In the genomic region with DNA sequence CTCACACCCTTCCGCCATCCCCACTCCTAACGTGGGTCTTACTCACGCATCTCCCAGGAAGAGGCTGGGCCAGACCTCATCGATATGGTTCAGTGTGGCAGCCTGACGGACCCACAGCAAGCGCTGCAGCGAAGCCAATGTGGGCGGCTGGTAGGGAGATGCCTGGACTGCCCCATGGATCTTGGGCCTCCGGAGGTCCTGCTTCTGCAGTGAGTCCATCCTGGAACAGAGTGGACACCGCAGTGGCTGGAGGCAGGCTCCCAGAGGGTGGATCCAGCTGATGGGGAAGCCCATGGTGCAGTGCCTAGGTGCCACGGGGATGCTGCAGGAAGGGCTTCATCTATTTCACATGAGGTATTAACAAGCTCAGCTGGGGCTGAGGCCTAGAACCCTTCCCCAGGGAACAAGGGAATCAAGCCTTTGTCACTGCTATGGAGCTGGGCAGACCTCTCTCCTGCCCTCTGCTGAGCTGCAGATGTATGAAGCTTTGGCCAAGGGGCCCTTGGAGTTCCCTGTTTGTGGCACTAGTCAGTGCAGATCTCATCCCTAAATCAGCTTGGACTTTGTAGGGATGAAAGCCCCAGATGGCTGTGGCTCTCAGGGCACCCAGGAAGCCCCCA, we compare ENCODE assay signal across 11 cellular contexts. TPM values are rescaled to one million over a fixed set of nuclear protein-coding genes. Genes with fewer than 3 reads are reported as not detected.
DNase-seq lines count a peak whose midpoint lies in the region; ATAC-seq and TF ChIP-seq lines count a peak whose summit lies in the region.
"Had no signal": no experiment of that assay in that cellular context is flagged by ENCODE, and none has a peak within 500 bp of the region (broad histone marks: within the 10 kb centered on the region; RNA-seq: fewer than 3 reads in every experiment).

No MANE protein-coding gene starts in this region.

- H3K4me1 ChIP-seq in H9 (ENCODE audit: insufficient read depth, low read length) = peaks cover 4% of the 10 kb centered on the region; the same call in 1 of the 2 replicates

- no peaks in the 10 kb centered on the region; a peak in 1 of 5 replicates for H3K9me3 Mint-ChIP-seq in H9

- no peak overlapping the region for H3K4me2 ChIP-seq in H9 (ENCODE audit: insufficient read depth, insufficient read length, low read length)

- no CpG with 5 or more reads among the region's 11 CpGs for WGBS in H9 (ENCODE audit: extremely low coverage, insufficient read length, low lambda C conversion rate)

- H2AK5ac ChIP-seq in H9 (ENCODE audit: insufficient read length, low read length) = no peak overlapping the region

- H2BK12ac ChIP-seq in H9 (ENCODE audit: insufficient read length, low read depth, low read length) = no peak overlapping the region

- no peak overlapping the region for H4K8ac ChIP-seq in H9 (replicated peaks; ENCODE audit: insufficient read length, low read depth, low read length)

- H3K79me2 ChIP-seq in H9 (ENCODE audit: insufficient read depth, low read length) = no peaks in the 10 kb centered on the region

- H4K5ac ChIP-seq in H9 (ENCODE audit: insufficient read length, low read depth, low read length) = no peak overlapping the region

- no peak overlapping the region for H3T11ph ChIP-seq in H9 (ENCODE audit: low read length)

- H4K91ac ChIP-seq in H9 (ENCODE audit: insufficient read length, low read depth, low read length) = no peak overlapping the region

- no peaks in the 10 kb centered on the region for H3K9me3 ChIP-seq in H9 (ENCODE audit: control insufficient read depth, low read depth, low read length)
- H3K9me3 ChIP-seq: ovary had no signal

- H3K27ac ChIP-seq in H9 (ENCODE audit: insufficient read length, low read depth, low read length) = no peak overlapping the region
- H3K27ac ChIP-seq: ovary had no signal

- DNase-seq in COLO668 (lab: John Stamatoyannopoulos, UW; ENCODE audit: unreplicated experiment) (peak; percentile 12), H9 (peak; percentile 55), UCSD-AML1 (lab: John Stamatoyannopoulos, UW; ENCODE audit: unreplicated experiment) (peak; percentile 18), iPS-NIHi7 (ENCODE audit: extremely low spot score) (peak; percentile 62), ecto neural progenitor cell (ENCODE audit: low spot score) (no peak), COLO829 (ENCODE audit: low spot score) (no peak)
- no peak for DNase-seq in activated CD8-positive, alpha-beta memory T cell treated with anti-CD3 and anti-CD28 coated beads, Interleukin-2, amount 50 U/mL, for 48 hours
- DNase-seq: activated effector memory CD4-positive, alpha-beta T cell treated with Interleukin-2 at 50 U/mL for 16 hours; KG1; ovary had no signal

- H3K27me3 ChIP-seq in H9 (ENCODE audit: insufficient read depth, low read length) = no peaks in the 10 kb centered on the region
- H3K27me3 ChIP-seq: ovary had no signal

- no peaks in the 10 kb centered on the region for H3K36me3 Mint-ChIP-seq in H9 (ENCODE audit: insufficient read depth in 1 of 3, low read depth in 3 of 3)

- TF ChIP-seq CTCF in H9 (conservative IDR thresholded peaks at IDR 0.05) = peak; percentile 60

- H3K4me3 Mint-ChIP-seq in H9 = no peak overlapping the region

- no peaks in the 10 kb centered on the region for H3K27me3 Mint-ChIP-seq in H9 (ENCODE audit: low read depth)

- H3K56ac ChIP-seq in H9 (ENCODE audit: insufficient read length, low read depth, low read length) = no peak overlapping the region

- H3K18ac ChIP-seq in H9 (ENCODE audit: insufficient read length, low read depth, low read length) = no peak overlapping the region

- H3K79me1 ChIP-seq in H9 (ENCODE audit: insufficient read depth, low read depth, low read length, poor library complexity, severe bottlenecking) = no peaks in the 10 kb centered on the region

- no peak overlapping the region for H2BK15ac ChIP-seq in H9 (ENCODE audit: low read depth, low read length)

- H3K4ac ChIP-seq in H9 (ENCODE audit: low read depth, low read length) = no peak overlapping the region

- no peak overlapping the region for H3K9ac ChIP-seq in H9 (ENCODE audit: extremely low read depth, insufficient read length, low read length)

- no peak overlapping the region for H2BK120ac ChIP-seq in H9 (ENCODE audit: low read depth, low read length, poor library complexity, severe bottlenecking)

- H3K23me2 ChIP-seq in H9 (ENCODE audit: insufficient read length, low read depth, low read length, poor library complexity, severe bottlenecking) = no peaks in the 10 kb centered on the region

- no peaks in the 10 kb centered on the region for H4K20me1 ChIP-seq in H9 (ENCODE audit: control insufficient read depth, insufficient read depth, insufficient read length)

- H3K23ac ChIP-seq in H9 (ENCODE audit: insufficient read length, low read depth, low read length) = no peak overlapping the region

- no peak overlapping the region; a peak in 1 of 7 replicates for H3K27ac Mint-ChIP-seq in H9

- H3K4me1 Mint-ChIP-seq in H9 = peaks cover 13% of the 10 kb centered on the region in 2 experiments

- no peak overlapping the region; the same call in 1 of the 2 replicates for H3K14ac ChIP-seq in H9 (ENCODE audit: insufficient read depth, low read length)

- ATAC-seq in HG03025 (IDR thresholded peaks at IDR 0.05; ENCODE audit: low FRiP score, unreplicated experiment) = no peak

- no peak overlapping the region for H2AFZ ChIP-seq in H9 (ENCODE audit: low read length)

- no peak overlapping the region for H2BK20ac ChIP-seq in H9 (ENCODE audit: low read depth, low read length, poor library complexity, severe bottlenecking)

- no peak overlapping the region for H2BK5ac ChIP-seq in H9 (ENCODE audit: insufficient read length, low read length)

RNA-seq across cellular contexts. Expression of a gene that starts 13.7 kb away (rescaled TPM):
- 16.7 and 18.8 TPM in 2 replicates for total RNA-seq in H9 (2021)

Comparison
In these comparisons a context has a peak if more than half of its experiments do, and no peak if none do; other contexts are left out.
1. DNase-seq: peak in COLO668 (single experiment), H9 (single experiment), UCSD-AML1 (single experiment) and iPS-NIHi7 (single experiment); none in ecto neural progenitor cell (single experiment), COLO829 (single experiment) and activated CD8-positive, alpha-beta memory T cell treated with anti-CD3 and anti-CD28 coated beads, Interleukin-2, amount 50 U/mL, for 48 hours (single experiment).